9 cellular contexts compared by ENCODE assay signal in the genomic region with DNA sequence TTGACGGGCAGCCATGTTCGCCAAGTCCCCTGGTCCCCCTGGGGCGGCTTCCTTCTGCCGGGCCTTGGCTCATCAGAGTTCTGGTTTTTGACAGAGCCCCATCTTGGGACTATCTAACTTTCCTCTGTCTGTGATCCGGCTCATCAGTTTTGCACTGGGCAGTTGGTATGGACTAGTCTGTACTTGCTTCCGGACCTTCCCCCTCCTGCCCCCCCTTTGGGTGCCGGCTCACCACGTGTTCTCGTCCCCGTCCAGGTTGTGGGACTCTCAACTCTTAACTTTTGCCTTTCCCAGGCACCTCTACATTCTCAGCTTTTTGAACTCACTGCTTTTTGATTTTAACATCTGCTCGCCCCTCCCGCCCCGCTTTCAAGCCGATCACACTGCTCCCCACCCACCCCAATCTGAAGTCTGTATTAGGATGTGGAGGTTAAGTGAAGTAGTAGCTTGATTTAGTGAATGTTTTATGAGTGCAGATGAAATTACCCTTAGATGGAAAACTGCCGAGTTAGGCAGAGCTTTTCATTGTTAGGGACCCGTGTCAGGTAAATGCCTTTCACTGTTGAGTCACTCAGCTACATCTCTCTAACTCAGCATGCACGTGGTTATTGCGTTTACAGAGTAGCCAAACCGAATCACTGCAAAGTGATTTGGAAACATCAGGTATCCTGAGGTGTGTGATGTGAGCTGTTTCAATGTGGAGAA. TPM values are rescaled to one million over a fixed set of nuclear protein-coding genes. Genes with fewer than 3 reads are reported as not detected.
A peak's percentile ranks its signal among the peaks of the same experiment; 100 is the strongest.
DNase-seq lines count a peak whose midpoint lies in the region; ATAC-seq, FAIRE-seq and TF ChIP-seq lines count a peak whose summit lies in the region.
"Had no signal": no experiment of that assay in that cellular context is flagged by ENCODE, and none has a peak within 500 bp of the region (broad histone marks: within the 10 kb centered on the region; RNA-seq: fewer than 3 reads in every experiment).

No MANE protein-coding gene starts in this region.

- H3K27me3 Mint-ChIP-seq in nephron (ENCODE audit: low read depth): no peaks in the 10 kb centered on the region

- H3K9me3 ChIP-seq in tibial artery: no peaks in the 10 kb centered on the region

- TF ChIP-seq POLR2A in GM12892 (IDR thresholded peaks at IDR 0.05; ENCODE audit: low read depth, low read length): no peak

- peaks cover 25% of the 10 kb centered on the region for H3K4me1 Mint-ChIP-seq in nephron

- no peaks in the 10 kb centered on the region for H3K27me3 ChIP-seq in tibial artery

- peak overlapping the region; percentile 92 to 97 (median 97) for H3K4me3 Mint-ChIP-seq in nephron

- FAIRE-seq in GM12892 (lab: Jason Lieb, UNC): peak; percentile 70
- FAIRE-seq: endometrium had no signal

- DNase-seq in GM12892 (ENCODE audit: insufficient read length) (peak; percentile 14), NOMO-1 treated with DMSO at 0.1 percent for 48 hours (lab: John Stamatoyannopoulos, UW; ENCODE audit: unreplicated experiment) (peak; percentile 35), fibroblast of villous mesenchyme (ENCODE audit: low read depth) (no peak), tibial artery (peak in 1 of 2 donors; percentile 27), NCI-H2107 (lab: John Stamatoyannopoulos, UW) (no peak)
- peak; percentile 5 to 15 for DNase-seq in activated T-helper 1 cell treated with anti-CD3 and anti-CD28 coated beads, Interleukin-2, amount 50 U/mL, for 16 hours (ENCODE audit: low read depth in 1 of 2, low spot score in 1 of 2)

- ATAC-seq in HG02763 (IDR thresholded peaks at IDR 0.05; ENCODE audit: unreplicated experiment): peak; percentile 9

- intact Hi-C loops in tibial artery (cut with DNase I; ENCODE audit: low total_unique reads): no loop called here

- peak overlapping the region; percentile 77 to 82 for H3K27ac ChIP-seq in tibial artery

- H3K4me3 ChIP-seq in fibroblast of villous mesenchyme (ENCODE audit: low read depth, low read length) (peak overlapping the region; percentile 79), tibial artery (peak overlapping the region; percentile 97 to 98)

- TF ChIP-seq CTCF in fibroblast of villous mesenchyme (IDR thresholded peaks at IDR 0.05; ENCODE audit: insufficient read depth, low read depth, low read length) (no peak), nephron (IDR thresholded peaks at IDR 0.05; ENCODE audit: unreplicated experiment in 3 of 3) (no peak), tibial artery (IDR thresholded peaks at IDR 0.05) (no peak)

- no peaks in the 10 kb centered on the region for H3K36me3 ChIP-seq in tibial artery

- peak overlapping the region; percentile 62 to 92 (median 86) for H3K27ac Mint-ChIP-seq in nephron

- peaks cover 2% of the 10 kb centered on the region for H3K9me3 Mint-ChIP-seq in nephron

- H3K36me3 Mint-ChIP-seq in nephron (ENCODE audit: low read depth): no peaks in the 10 kb centered on the region

- H3K4me1 ChIP-seq in tibial artery: peaks cover 0 to 39% (median 20%) of the 10 kb centered on the region in 4 donors

RNA-seq across cellular contexts. Expression of a gene that starts 0.9 kb away (rescaled TPM):
- polyA plus RNA-seq in GM12892 (2012; ENCODE audit: missing spikeins): 40.9 TPM
- total RNA-seq in fibroblast of villous mesenchyme: 61.5 and 131 TPM in 2 replicates

RNA-seq across cellular contexts. Expression of a gene that starts 25.2 kb away (rescaled TPM):
- polyA plus RNA-seq in GM12892 (2012; ENCODE audit: missing spikeins): 16.3 TPM
- total RNA-seq in fibroblast of villous mesenchyme: 12.5 and 13.9 TPM in 2 replicates

Comparison
In these comparisons a context has a peak if more than half of its experiments do, and no peak if none do; other contexts are left out.
1. DNase-seq: peak in GM12892 (single experiment), NOMO-1 treated with DMSO at 0.1 percent for 48 hours (single experiment) and activated T-helper 1 cell treated with anti-CD3 and anti-CD28 coated beads, Interleukin-2, amount 50 U/mL, for 16 hours (2 of 2); none in fibroblast of villous mesenchyme (single experiment) and NCI-H2107 (single experiment).